ENCODE assay signal across 29 cellular contexts in genomic region chrY:7803737-7804136, GRCh38.
DNase-seq lines count a peak whose midpoint lies in the region; ATAC-seq, FAIRE-seq and TF ChIP-seq lines count a peak whose summit lies in the region.
"Had no signal": no experiment of that assay in that cellular context is flagged by ENCODE, and none has a peak within 500 bp of the region (broad histone marks: within the 10 kb centered on the region; RNA-seq: fewer than 3 reads in every experiment).

No MANE protein-coding gene starts in this region.

- TF ChIP-seq CTCF in bronchial epithelial cell (IDR thresholded peaks at IDR 0.05; ENCODE audit: insufficient read depth, low read length, severe bottlenecking) (no peak), neutrophil (IDR thresholded peaks at IDR 0.05) (no peak)

- no peaks in the 10 kb centered on the region for H3K9me3 ChIP-seq in neutrophil
- H3K9me3 ChIP-seq: BE2C, BLaER1 had no signal

- H3K27me3 ChIP-seq in bronchial epithelial cell (ENCODE audit: control insufficient read depth, insufficient read depth, low read length) (no peaks in the 10 kb centered on the region), neutrophil (no peaks in the 10 kb centered on the region)
- H3K27me3 ChIP-seq: BE2C, BLaER1 had no signal

- no peaks in the 10 kb centered on the region for H3K36me3 ChIP-seq in bronchial epithelial cell (ENCODE audit: control insufficient read depth, insufficient read depth, low read length)
- H3K36me3 ChIP-seq in neutrophil = no peaks in the 10 kb centered on the region
- H3K36me3 ChIP-seq: BE2C, BLaER1 had no signal

- peak; percentile 49 for DNase-seq in NCI-H2171 treated with DMSO at 0.1 percent for 48 hours (lab: John Stamatoyannopoulos, UW)
- DNase-seq in bronchial epithelial cell (ENCODE audit: low read depth) = peak; percentile 92
- peak; percentile 56 for DNase-seq in epithelial cell of prostate (ENCODE audit: low read depth, low spot score)
- no peak for DNase-seq in HuH-7 (ENCODE audit: low spot score)
- DNase-seq: 8988T; ACHN; BE2C; C1 segment of cervical spinal cord; CD4-positive, alpha-beta memory T cell; CD4-positive, CD25-positive, alpha-beta regulatory T cell; CD8-positive, alpha-beta memory T cell; COR-L47; DMS 273 treated with DMSO at 0.1 percent for 48 hours; DMS153; DMS53; DMS79; DND-41; EL; GDM1 had no signal

- FAIRE-seq in bronchial epithelial cell (lab: Jason Lieb, UNC) = no peak
- FAIRE-seq: A204.1, GM12878, GM12892, GM18507, GM19239 had no signal

- H3K4me1 ChIP-seq in neutrophil (ENCODE audit: control insufficient read depth in 1 of 2, insufficient read depth in 1 of 2, low read depth in 1 of 2, low read length in 1 of 2) = peaks cover 0 to 53% of the 10 kb centered on the region in 2 experiments
- H3K4me1 ChIP-seq: BE2C, BLaER1 had no signal

- H3K4me3 ChIP-seq in bronchial epithelial cell (ENCODE audit: low read depth, low read length) (no peak overlapping the region), neutrophil (ENCODE audit: low read depth in 1 of 2, low read length in 1 of 2) (no peak overlapping the region)
- H3K4me3 ChIP-seq: BLaER1, GM12878 had no signal

- H3K27ac ChIP-seq in epithelial cell of prostate = peak overlapping the region; percentile 76
- H3K27ac ChIP-seq in neutrophil = peak overlapping the region; percentile 84
- H3K27ac ChIP-seq: BLaER1 had no signal

- ATAC-seq in HG03175 (IDR thresholded peaks at IDR 0.05; ENCODE audit: unreplicated experiment) (no peak), HG03469 (IDR thresholded peaks at IDR 0.05; ENCODE audit: unreplicated experiment) (no peak), HG03108 (IDR thresholded peaks at IDR 0.05; ENCODE audit: unreplicated experiment) (no peak)
- ATAC-seq: GM12878 had no signal
